8 cellular contexts compared by ENCODE assay signal in the genomic region with DNA sequence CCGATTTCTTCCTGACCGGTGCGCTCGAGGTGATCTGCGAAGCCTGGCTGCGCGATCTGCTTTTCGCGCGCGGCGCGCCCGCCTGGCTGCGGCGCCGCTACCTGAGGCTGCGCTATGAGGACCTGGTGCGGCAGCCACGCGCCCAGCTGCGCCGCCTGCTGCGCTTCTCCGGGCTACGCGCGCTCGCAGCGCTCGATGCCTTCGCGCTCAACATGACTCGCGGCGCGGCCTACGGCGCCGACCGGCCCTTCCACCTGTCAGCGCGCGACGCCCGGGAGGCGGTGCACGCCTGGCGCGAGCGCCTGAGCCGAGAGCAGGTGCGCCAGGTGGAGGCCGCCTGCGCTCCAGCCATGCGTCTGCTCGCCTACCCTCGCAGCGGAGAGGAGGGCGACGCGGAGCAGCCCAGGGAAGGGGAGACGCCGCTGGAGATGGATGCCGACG. TPM values are rescaled to one million over a fixed set of nuclear protein-coding genes. Genes with fewer than 3 reads are reported as not detected.
DNase-seq lines count a peak whose midpoint lies in the region; ATAC-seq, FAIRE-seq and TF ChIP-seq lines count a peak whose summit lies in the region.

No MANE protein-coding gene starts in this region.

- no peak for TF ChIP-seq CTCF in A673 (conservative IDR thresholded peaks at IDR 0.05; ENCODE audit: low read depth, low read length)

- WGBS in small intestine, 3 donors, result 1 to 42% (median 36%) methylated on average over 14 to 66 of the region's 66 CpGs

- peak; percentile 23 for ATAC-seq in GM19351 (IDR thresholded peaks at IDR 0.05; ENCODE audit: unreplicated experiment)

- BruUV-seq in A673 (replicated peaks; lab: Mats Ljungman, UMichigan), result no TSS peak

- H3K27me3 ChIP-seq in A673 (replicated peaks; ENCODE audit: insufficient read depth, low read depth, low read length, poor library complexity), result no peaks in the 10 kb centered on the region
- H3K27me3 ChIP-seq in small intestine (ENCODE audit: control insufficient read depth in 2 of 2, insufficient read depth in 2 of 2, low read length in 2 of 2), result no peaks in the 10 kb centered on the region

- peaks cover 30% of the 10 kb centered on the region for H3K4me1 ChIP-seq in A673 (ENCODE audit: insufficient read depth, low read length, poor library complexity, severe bottlenecking)
- no peaks in the 10 kb centered on the region for H3K4me1 ChIP-seq in small intestine (ENCODE audit: control insufficient read depth in 2 of 2, insufficient read depth in 1 of 2, low read depth in 1 of 2, low read length in 1 of 2)

- CTCF ChIA-PET in A673 (lab: Charles Lee), result no interaction called here

- intact Hi-C loops in A673 (cut with micrococcal nuclease; ENCODE audit: unreplicated experiment), result no loop called here

- DNase-seq in A673 (ENCODE audit: low spot score), result peak; percentile 19
- peak; percentile 42 for DNase-seq in NCI-H510A treated with DMSO at 0.1 percent for 48 hours (lab: John Stamatoyannopoulos, UW)
- peak; percentile 52 for DNase-seq in activated naive CD4-positive, alpha-beta T cell treated with anti-CD3 and anti-CD28 coated beads, Interleukin-2, amount 50 U/mL, for 16 hours
- peak; percentile 35 for DNase-seq in stimulated activated CD4-positive, alpha-beta T cell treated with anti-CD3 and anti-CD28 coated beads, Interleukin-2, amount 100 ng/mL, for 4 hours (ENCODE audit: low read depth)
- no peak for DNase-seq in small intestine
- DNase-seq in ACHN, result no peak

- in situ Hi-C loops in ACHN (cut with HindIII; ENCODE audit: low pct_ligation_motif_present, low pct_unique_long_range_greater_than_20kb, low sequenced_read_pairs), result no loop called here

- H3K27ac ChIP-seq in A673 (ENCODE audit: low read depth, low read length, poor library complexity, severe bottlenecking) (no peak overlapping the region), small intestine (ENCODE audit: low read depth in 1 of 2, low read length in 1 of 2) (peak overlapping the region in 1 of 2 donors; percentile 45)

- H3K4me3 ChIP-seq in A673 (ENCODE audit: low read depth, low read length, poor library complexity, severe bottlenecking) (peak overlapping the region; percentile 58), iPS-11a (ENCODE audit: low read depth, low read length) (peak overlapping the region; percentile 58), small intestine (ENCODE audit: low read depth in 1 of 2, low read length in 2 of 2) (peak overlapping the region in 1 of 2 donors; percentile 36)

- POLR2A ChIA-PET in A673 (lab: Charles Lee; ENCODE audit: low non-redundant PET), result no interaction called here

- H3K36me3 ChIP-seq in A673 (ENCODE audit: insufficient read depth, low read length, poor library complexity, severe bottlenecking), result no peaks in the 10 kb centered on the region
- no peaks in the 10 kb centered on the region for H3K36me3 ChIP-seq in small intestine (ENCODE audit: control insufficient read depth in 2 of 2, insufficient read depth in 2 of 2, low read length in 2 of 2)

- FAIRE-seq in small intestine (lab: Jason Lieb, UNC), result no peak

- no peaks in the 10 kb centered on the region for H3K9me3 ChIP-seq in A673 (ENCODE audit: low read depth, low read length, poor library complexity, severe bottlenecking)
- no peaks in the 10 kb centered on the region for H3K9me3 ChIP-seq in small intestine (ENCODE audit: control insufficient read depth, low read depth)

RNA-seq across cellular contexts. Expression of a gene that starts 1.4 kb away (rescaled TPM):
- 5.7 and 6.1 TPM in 2 replicates for total RNA-seq in A673 (2021)
- polyA plus RNA-seq in small intestine, result 1 to 10 TPM in 1 of 3 donors, under 1 TPM in 1, not detected in 1; 0.54 to 3.8 TPM

RNA-seq across cellular contexts. Expression of a gene that starts 29.7 kb away (rescaled TPM):
- total RNA-seq in A673 (2021), result 5.8 and 7.9 TPM in 2 replicates
- 1 to 10 TPM in 2 of 3 donors, under 1 TPM in 1; 0.89 to 1.5 (median 1.1) TPM for polyA plus RNA-seq in small intestine

Comparison
In these comparisons a context has a peak if more than half of its experiments do, and no peak if none do; other contexts are left out.
1. DNase-seq: peak in A673 (single experiment), NCI-H510A treated with DMSO at 0.1 percent for 48 hours (single experiment), activated naive CD4-positive, alpha-beta T cell treated with anti-CD3 and anti-CD28 coated beads, Interleukin-2, amount 50 U/mL, for 16 hours (single experiment) and stimulated activated CD4-positive, alpha-beta T cell treated with anti-CD3 and anti-CD28 coated beads, Interleukin-2, amount 100 ng/mL, for 4 hours (single experiment); none in small intestine (single experiment) and ACHN (single experiment).